Comparison of ENCODE assay signal across 26 cellular contexts in the genomic region with DNA sequence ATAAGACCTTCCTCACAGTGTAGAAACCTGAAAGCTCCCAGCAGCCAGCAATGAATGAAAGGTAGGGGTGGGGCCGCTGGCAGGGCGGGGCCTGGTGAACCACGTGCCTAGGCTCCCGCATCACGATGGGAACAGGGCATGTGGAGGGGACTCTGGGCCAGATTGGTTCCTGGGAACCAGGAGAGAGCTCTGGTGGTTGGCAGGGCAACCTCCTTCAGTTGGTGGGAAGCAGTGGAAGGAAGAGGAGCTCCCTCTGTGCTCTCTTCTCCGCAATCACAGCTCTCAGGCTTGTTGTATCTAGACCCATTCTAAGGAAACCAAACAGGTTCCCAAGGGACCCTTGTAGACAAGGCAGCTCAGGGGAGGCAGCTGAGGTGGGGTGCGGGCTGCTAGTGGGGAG. TPM values are rescaled to one million over a fixed set of nuclear protein-coding genes. Genes with fewer than 3 reads are reported as not detected.
DNase-seq lines count a peak whose midpoint lies in the region; ATAC-seq, FAIRE-seq and TF ChIP-seq lines count a peak whose summit lies in the region.
"Had no signal": no experiment of that assay in that cellular context is flagged by ENCODE, and none has a peak within 500 bp of the region (broad histone marks: within the 10 kb centered on the region; RNA-seq: fewer than 3 reads in every experiment).

No MANE protein-coding gene starts in this region.

- intact Hi-C loops in Caco-2 (cut with micrococcal nuclease; ENCODE audit: unreplicated experiment) (loop anchor here (5.0 kb wide), 1 partner anchor 58 kb away; a partner anchor contains a TSS), esophagus squamous epithelium (cut with DNase I) (no loop called here), posterior vena cava (cut with DNase I) (no loop called here)

- WGBS in esophagus squamous epithelium, 2 donors, result 33 to 100% methylated on average over 1 to 6 of the region's 7 CpGs

- no peaks in the 10 kb centered on the region for H3K9me3 ChIP-seq in Caco-2
- no peaks in the 10 kb centered on the region for H3K9me3 ChIP-seq in esophagus squamous epithelium
- H3K9me3 ChIP-seq: heart right ventricle, prostate gland had no signal

- H3K4me1 Mint-ChIP-seq in Caco-2 (ENCODE audit: low read depth, unreplicated experiment) (peaks cover 10% of the 10 kb centered on the region), WTC11 (peaks cover 41% of the 10 kb centered on the region)

- CTCF ChIA-PET in Caco-2 (lab: Charles Lee), result no interaction called here
- CTCF ChIA-PET in WTC11 (lab: Charles Lee), result interaction anchor here (0.7 to 1.5 kb wide), 2 partner anchors 64 to 97 kb away, joined by 4 to 7 read pairs; no protein-coding TSS in a partner anchor

- H3K27ac ChIP-seq in esophagus squamous epithelium, result peak overlapping the region; percentile 78 to 88 (median 86)
- H3K27ac ChIP-seq: VCaP had no signal

- no TSS peak for BruUV-seq in Caco-2 (replicated peaks; lab: Mats Ljungman, UMichigan)

- H3K36me3 Mint-ChIP-seq in Caco-2 (ENCODE audit: insufficient read depth, unreplicated experiment) (peaks cover 48% of the 10 kb centered on the region), WTC11 (peaks cover 13% of the 10 kb centered on the region)

- H3K9me3 Mint-ChIP-seq in Caco-2 (ENCODE audit: unreplicated experiment) (no peaks in the 10 kb centered on the region), WTC11 (no peaks in the 10 kb centered on the region)
- H3K9me3 Mint-ChIP-seq: activated naive CD4-positive, alpha-beta T cell treated with anti-CD3 and anti-CD28 coated beads for 36 hours; CD8-positive, alpha-beta T cell; nephron had no signal

- H3K36me3 ChIP-seq in Caco-2 (ENCODE audit: control insufficient read depth, insufficient read depth, low read length) (peaks cover 1% of the 10 kb centered on the region), esophagus squamous epithelium (peaks cover 0 to 18% (median 6%) of the 10 kb centered on the region in 3 donors)
- H3K36me3 ChIP-seq: prostate gland had no signal

- POLR2A ChIA-PET in Caco-2 (lab: Charles Lee) (interaction anchor here (0.5 kb wide), 1 partner anchor 50 kb away, joined by 11 read pairs; no protein-coding TSS in a partner anchor), WTC11 (lab: Charles Lee) (no interaction called here)

- ATAC-seq in WTC11 (peak; percentile 80), HG03139 (IDR thresholded peaks at IDR 0.05; ENCODE audit: unreplicated experiment) (no peak), GM19463 (IDR thresholded peaks at IDR 0.05; ENCODE audit: unreplicated experiment) (no peak)
- ATAC-seq: CD8-positive, alpha-beta T cell; Right ventricle myocardium inferior had no signal

- no peak overlapping the region for H3K4me3 ChIP-seq in Caco-2 (ENCODE audit: low read depth, low read length)
- no peak overlapping the region for H3K4me3 ChIP-seq in esophagus squamous epithelium
- H3K4me3 ChIP-seq: heart right ventricle, prostate gland had no signal

- no peak for DNase-seq in Caco-2
- peak; percentile 52 for DNase-seq in WTC11 (ENCODE audit: low spot score)
- DNase-seq in esophagus squamous epithelium (lab: John Stamatoyannopoulos, UW), result no peak
- DNase-seq in posterior vena cava (ENCODE audit: low spot score), result peak; percentile 30
- no peak for DNase-seq in frontal cortex (ENCODE audit: low spot score in 2 of 2)
- no peak for DNase-seq in HTR-8/SVneo (ENCODE audit: insufficient read length, low spot score)
- DNase-seq: activated CD4-positive, alpha-beta T cell treated with anti-CD3 and anti-CD28 coated beads, Interleukin-2, amount 50 U/mL, for 48 hours; activated naive CD4-positive, alpha-beta T cell treated with anti-CD3 and anti-CD28 coated beads for 36 hours; CD8-positive, alpha-beta T cell; cerebellar nuclear complex; DMS79 treated with DMSO at 0.1 percent for 48 hours; effector CD8-positive, alpha-beta T cell; heart right ventricle; kidney; mesenchymal stem cell; NCI-H1417 treated with DMSO at 0.1 percent for 48 hours; NCI-H2171; NCI-H526; stimulated activated CD4-positive, alpha-beta T cell treated with anti-CD3 and anti-CD28 coated beads, Interleukin-4, amount 100 ng/mL, for 1 hour had no signal

- H3K27me3 Mint-ChIP-seq in Caco-2 (ENCODE audit: insufficient read depth, unreplicated experiment) (no peaks in the 10 kb centered on the region), WTC11 (ENCODE audit: low read depth) (no peaks in the 10 kb centered on the region)

- TF ChIP-seq CTCF in Caco-2 (IDR thresholded peaks at IDR 0.05; ENCODE audit: insufficient read depth in 1 of 2, low read depth in 1 of 2, low read length in 1 of 2, severe bottlenecking in 1 of 2, unreplicated experiment in 1 of 2) (no peak), WTC11 (IDR thresholded peaks at IDR 0.05) (no peak), esophagus squamous epithelium (IDR thresholded peaks at IDR 0.05) (no peak)

- H3K4me1 ChIP-seq in Caco-2 (peaks cover 23% of the 10 kb centered on the region), esophagus squamous epithelium (peaks cover 56 to 93% (median 76%) of the 10 kb centered on the region in 3 donors)
- H3K4me1 ChIP-seq: prostate gland had no signal

- H3K4me3 Mint-ChIP-seq in Caco-2 (ENCODE audit: unreplicated experiment) (no peak overlapping the region), WTC11 (no peak overlapping the region)
- H3K4me3 Mint-ChIP-seq: activated naive CD4-positive, alpha-beta T cell treated with anti-CD3 and anti-CD28 coated beads for 36 hours; CD8-positive, alpha-beta T cell; nephron had no signal

- no peak for FAIRE-seq in frontal cortex (lab: Jason Lieb, UNC)
- FAIRE-seq in HTR-8/SVneo (lab: Jason Lieb, UNC), result no peak
- FAIRE-seq: kidney, small intestine had no signal

- peak overlapping the region; percentile 39 for H3K27ac Mint-ChIP-seq in Caco-2 (ENCODE audit: unreplicated experiment)
- no peak overlapping the region for H3K27ac Mint-ChIP-seq in WTC11
- H3K27ac Mint-ChIP-seq: activated naive CD4-positive, alpha-beta T cell treated with anti-CD3 and anti-CD28 coated beads for 36 hours; CD8-positive, alpha-beta T cell; nephron had no signal

- H3K27me3 ChIP-seq in Caco-2 (replicated peaks; ENCODE audit: control insufficient read depth, insufficient read depth, low read length) (no peaks in the 10 kb centered on the region), esophagus squamous epithelium (no peaks in the 10 kb centered on the region)
- H3K27me3 ChIP-seq: heart right ventricle had no signal

- no peak for TF ChIP-seq POLR2A in esophagus squamous epithelium (IDR thresholded peaks at IDR 0.05)

TF ChIP-seq in WTC11, 78 proteins besides CTCF, POLR2A, EP300 and RAD21:
- TF ChIP-seq ATF1 (CRISPR knock-in tag; IDR thresholded peaks at IDR 0.05) (no peak), ZNF263 (CRISPR knock-in tag; IDR thresholded peaks at IDR 0.05; ENCODE audit: low read depth) (no peak), KAT7 (CRISPR knock-in tag; IDR thresholded peaks at IDR 0.05; ENCODE audit: borderline replicate concordance) (no peak), NFE2L1 (CRISPR knock-in tag; IDR thresholded peaks at IDR 0.05) (no peak)
- TF ChIP-seq, protein P1, sequence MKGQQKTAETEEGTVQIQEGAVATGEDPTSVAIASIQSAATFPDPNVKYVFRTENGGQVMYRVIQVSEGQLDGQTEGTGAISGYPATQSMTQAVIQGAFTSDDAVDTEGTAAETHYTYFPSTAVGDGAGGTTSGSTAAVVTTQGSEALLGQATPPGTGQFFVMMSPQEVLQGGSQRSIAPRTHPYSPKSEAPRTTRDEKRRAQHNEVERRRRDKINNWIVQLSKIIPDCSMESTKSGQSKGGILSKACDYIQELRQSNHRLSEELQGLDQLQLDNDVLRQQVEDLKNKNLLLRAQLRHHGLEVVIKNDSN (CRISPR knock-in tag; IDR thresholded peaks at IDR 0.05), result peak; percentile 48; the same call in 1 of the 2 replicates
- TF ChIP-seq, protein P2, sequence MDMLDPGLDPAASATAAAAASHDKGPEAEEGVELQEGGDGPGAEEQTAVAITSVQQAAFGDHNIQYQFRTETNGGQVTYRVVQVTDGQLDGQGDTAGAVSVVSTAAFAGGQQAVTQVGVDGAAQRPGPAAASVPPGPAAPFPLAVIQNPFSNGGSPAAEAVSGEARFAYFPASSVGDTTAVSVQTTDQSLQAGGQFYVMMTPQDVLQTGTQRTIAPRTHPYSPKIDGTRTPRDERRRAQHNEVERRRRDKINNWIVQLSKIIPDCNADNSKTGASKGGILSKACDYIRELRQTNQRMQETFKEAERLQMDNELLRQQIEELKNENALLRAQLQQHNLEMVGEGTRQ (CRISPR knock-in tag; IDR thresholded peaks at IDR 0.05), result peak; percentile 64
TF ChIP-seq in WTC11: peak in this region for 2.

RNA-seq across cellular contexts. Expression of a gene that starts 10.5 kb away (rescaled TPM):
- total RNA-seq in Caco-2 (2022) (92.7 and 93.4 TPM in 2 replicates), WTC11 (2021) (107 to 122 TPM (median 122 TPM) in 3 replicates), esophagus squamous epithelium (10 to 100 TPM; 19.4 to 53.8 (median 23.9) TPM), posterior vena cava (10 to 100 TPM; 42.0 to 59.7 TPM), frontal cortex (17.9 TPM)

RNA-seq across cellular contexts. Expression of a gene that starts 46.8 kb away (rescaled TPM):
- total RNA-seq in Caco-2 (2022) (12.0 and 12.4 TPM in 2 replicates), WTC11 (2021) (21.6 to 22.6 TPM (median 21.9 TPM) in 3 replicates), esophagus squamous epithelium (10 to 100 TPM; 10.4 to 17.6 (median 15.3) TPM), posterior vena cava (10 to 100 TPM; 13.5 to 17.4 TPM), frontal cortex (16.7 TPM)

RNA-seq across cellular contexts. Expression of a gene that starts 57.3 kb away (rescaled TPM):
- total RNA-seq in Caco-2 (2022) (29.6 and 32.4 TPM in 2 replicates), WTC11 (2021) (47.9 to 55.9 TPM (median 53.5 TPM) in 3 replicates), esophagus squamous epithelium (10 to 100 TPM; 15.2 to 32.7 (median 24.6) TPM), posterior vena cava (10 to 100 TPM in 1 of 2 donors, 1 to 10 TPM in 1; 9.9 to 11.1 TPM), frontal cortex (33.0 TPM)

RNA-seq across cellular contexts. Expression of a gene that starts 57.7 kb away (rescaled TPM):
- total RNA-seq in Caco-2 (2022) (78.6 and 83.1 TPM in 2 replicates), WTC11 (2021) (109 to 128 TPM (median 115 TPM) in 3 replicates), esophagus squamous epithelium (10 to 100 TPM; 31.9 to 53.6 (median 45.4) TPM), posterior vena cava (10 to 100 TPM; 37.3 to 37.4 TPM), frontal cortex (53.0 TPM)

Comparison
In these comparisons a context has a peak if more than half of its experiments do, and no peak if none do; other contexts are left out.
1. DNase-seq: peak in WTC11 (single experiment) and posterior vena cava (single experiment); none in Caco-2 (0 of 2), esophagus squamous epithelium (single experiment), frontal cortex (0 of 2) and HTR-8/SVneo (single experiment).